ENCODE assay signal across 18 cellular contexts in the genomic region with DNA sequence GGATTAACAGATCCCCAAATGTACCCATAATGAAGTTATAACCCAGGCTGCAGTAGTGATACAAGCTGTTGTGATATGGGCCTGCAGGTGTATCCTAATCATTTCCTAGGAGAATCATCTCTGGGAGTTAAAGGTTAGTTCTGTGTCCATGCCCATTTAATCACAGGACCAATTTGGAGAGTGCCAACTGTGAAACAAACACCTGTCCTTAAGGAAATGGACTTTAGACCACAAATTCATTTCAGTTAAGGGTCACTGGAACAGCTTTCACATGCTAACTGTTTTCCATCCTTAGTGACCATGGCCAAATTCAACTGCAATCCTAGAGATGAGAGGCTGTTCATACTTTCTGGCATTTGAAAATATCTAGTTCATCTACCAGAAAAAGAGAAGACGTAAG.
"Had no signal": no experiment of that assay in that cellular context is flagged by ENCODE, and none has a peak within 500 bp of the region (broad histone marks: within the 10 kb centered on the region; RNA-seq: fewer than 3 reads in every experiment).

No MANE protein-coding gene starts in this region.

- H3K4me1 ChIP-seq: adrenal gland, esophagus muscularis mucosa, gastroesophageal sphincter, heart right ventricle, lower lobe of right lung, suprapubic skin, transverse colon, uterus had no signal

- H3K36me3 ChIP-seq: adrenal gland, esophagus muscularis mucosa, gastroesophageal sphincter, lower lobe of right lung, suprapubic skin, transverse colon, uterus had no signal

- DNase-seq: activated CD4-positive, alpha-beta T cell treated with anti-CD3 and anti-CD28 coated beads for 36 hours; activated CD4-positive, alpha-beta T cell treated with anti-CD3 and anti-CD28 coated beads, Interleukin-2, amount 50 U/mL, for 48 hours; activated gamma-delta T cell; adrenal gland; effector CD4-positive, alpha-beta T cell; heart right ventricle; lower lobe of right lung; posterior cingulate gyrus; retina; stimulated activated CD4-positive, alpha-beta T cell treated with anti-CD3 and anti-CD28 coated beads, Interleukin-2, amount 100 ng/mL, for 24 hours; stimulated activated naive CD8-positive, alpha-beta T cell treated with anti-CD3 and anti-CD28 coated beads, Interleukin-15, Interleukin-2, amounts not matched to agents 100 U/mL and 50 U/mL, for 24 hours; transverse colon; uterus had no signal

- H3K27me3 ChIP-seq: adrenal gland, esophagus muscularis mucosa, gastroesophageal sphincter, heart right ventricle, suprapubic skin, transverse colon, uterus had no signal

- H3K9me3 ChIP-seq: uterus had no signal

- H3K27ac ChIP-seq: adrenal gland, esophagus muscularis mucosa, gastroesophageal sphincter, heart right ventricle, lower lobe of right lung, suprapubic skin, transverse colon, uterus had no signal

- H3K4me3 ChIP-seq: adrenal gland, esophagus muscularis mucosa, gastroesophageal sphincter, heart right ventricle, lower lobe of right lung, suprapubic skin, transverse colon, uterus had no signal

- ATAC-seq: activated CD4-positive, alpha-beta T cell treated with anti-CD3 and anti-CD28 coated beads for 36 hours; activated naive CD4-positive, alpha-beta T cell treated with anti-CD3 and anti-CD28 coated beads, Interleukin-2, amount 50 U/mL, for 72 hours; gastroesophageal sphincter; heart right ventricle; lower lobe of right lung; stimulated activated naive CD8-positive, alpha-beta T cell treated with anti-CD3 and anti-CD28 coated beads, Interleukin-15, Interleukin-2, amounts not matched to agents 100 U/mL and 50 U/mL, for 24 hours; WTC11 had no signal
